ENCODE assay signal across 15 cellular contexts in genomic region chr1:116179398-116179797, GRCh38.
"Had no signal": no experiment of that assay in that cellular context is flagged by ENCODE, and none has a peak within 500 bp of the region (broad histone marks: within the 10 kb centered on the region; RNA-seq: fewer than 3 reads in every experiment).

No MANE protein-coding gene starts in this region.

- H3K36me3 Mint-ChIP-seq: activated naive CD4-positive, alpha-beta T cell treated with anti-CD3 and anti-CD28 coated beads, Interleukin-2, amount 50 U/mL, for 24 hours; immature natural killer cell; neural progenitor cell had no signal

- DNase-seq: activated CD4-positive, alpha-beta T cell treated with anti-CD3 and anti-CD28 coated beads, Interleukin-2, amount 50 U/mL, for 4 hours; activated CD4-positive, CD25-positive, alpha-beta regulatory T cell treated with anti-CD3 and anti-CD28 coated beads, Interleukin-2, amount 50 U/mL, for 72 hours; activated effector memory CD4-positive, alpha-beta T cell treated with Interleukin-2 at 50 U/mL for 16 hours; activated T-cell treated with anti-CD3 and anti-CD28 coated beads, Interleukin-2, amount 50 U/mL, for 24 hours; cerebellar nuclear complex; dermis blood vessel endothelial cell; immature natural killer cell; mesenchymal stem cell; ovary; stimulated activated CD4-positive, alpha-beta T cell treated with anti-CD3 and anti-CD28 coated beads, Interleukin-4, amount 100 ng/mL, for 4 hours; stimulated activated naive CD8-positive, alpha-beta T cell treated with anti-CD3 and anti-CD28 coated beads, Interleukin-15, amount 100 ng/mL, for 72 hours; uterus had no signal

- H3K27ac ChIP-seq: neural progenitor cell, ovary, thoracic aorta, uterus had no signal

- H3K4me1 ChIP-seq: neural progenitor cell, uterus had no signal

- H3K27me3 Mint-ChIP-seq: activated naive CD4-positive, alpha-beta T cell treated with anti-CD3 and anti-CD28 coated beads, Interleukin-2, amount 50 U/mL, for 24 hours; activated T-cell treated with anti-CD3 and anti-CD28 coated beads, Interleukin-2, amount 50 U/mL, for 24 hours had no signal

- H3K4me3 Mint-ChIP-seq: activated naive CD4-positive, alpha-beta T cell treated with anti-CD3 and anti-CD28 coated beads, Interleukin-2, amount 50 U/mL, for 24 hours; activated T-cell treated with anti-CD3 and anti-CD28 coated beads, Interleukin-2, amount 50 U/mL, for 24 hours; immature natural killer cell; neural progenitor cell; stimulated activated naive CD8-positive, alpha-beta T cell treated with anti-CD3 and anti-CD28 coated beads, Interleukin-15, amount 100 ng/mL, for 72 hours had no signal

- ATAC-seq: stimulated activated naive CD8-positive, alpha-beta T cell treated with anti-CD3 and anti-CD28 coated beads, Interleukin-15, amount 100 ng/mL, for 72 hours had no signal

- H3K4me1 Mint-ChIP-seq: activated naive CD4-positive, alpha-beta T cell treated with anti-CD3 and anti-CD28 coated beads, Interleukin-2, amount 50 U/mL, for 24 hours; immature natural killer cell; neural progenitor cell had no signal

- H3K9me3 ChIP-seq: ovary, thoracic aorta, uterus had no signal

- H3K4me3 ChIP-seq: neural progenitor cell, ovary, thoracic aorta, uterus had no signal

- H3K27me3 ChIP-seq: neural progenitor cell, ovary, uterus had no signal

- H3K9ac ChIP-seq: neural progenitor cell had no signal

- H3K36me3 ChIP-seq: neural progenitor cell, ovary, thoracic aorta, uterus had no signal

- H3K9me3 Mint-ChIP-seq: activated naive CD4-positive, alpha-beta T cell treated with anti-CD3 and anti-CD28 coated beads, Interleukin-2, amount 50 U/mL, for 24 hours; activated T-cell treated with anti-CD3 and anti-CD28 coated beads, Interleukin-2, amount 50 U/mL, for 24 hours; immature natural killer cell; neural progenitor cell; stimulated activated naive CD8-positive, alpha-beta T cell treated with anti-CD3 and anti-CD28 coated beads, Interleukin-15, amount 100 ng/mL, for 72 hours had no signal

- H3K27ac Mint-ChIP-seq: activated naive CD4-positive, alpha-beta T cell treated with anti-CD3 and anti-CD28 coated beads, Interleukin-2, amount 50 U/mL, for 24 hours; activated T-cell treated with anti-CD3 and anti-CD28 coated beads, Interleukin-2, amount 50 U/mL, for 24 hours; immature natural killer cell; neural progenitor cell; stimulated activated naive CD8-positive, alpha-beta T cell treated with anti-CD3 and anti-CD28 coated beads, Interleukin-15, amount 100 ng/mL, for 72 hours had no signal
